Comparison of ENCODE assay signal across 2 cellular contexts in the genomic region with DNA sequence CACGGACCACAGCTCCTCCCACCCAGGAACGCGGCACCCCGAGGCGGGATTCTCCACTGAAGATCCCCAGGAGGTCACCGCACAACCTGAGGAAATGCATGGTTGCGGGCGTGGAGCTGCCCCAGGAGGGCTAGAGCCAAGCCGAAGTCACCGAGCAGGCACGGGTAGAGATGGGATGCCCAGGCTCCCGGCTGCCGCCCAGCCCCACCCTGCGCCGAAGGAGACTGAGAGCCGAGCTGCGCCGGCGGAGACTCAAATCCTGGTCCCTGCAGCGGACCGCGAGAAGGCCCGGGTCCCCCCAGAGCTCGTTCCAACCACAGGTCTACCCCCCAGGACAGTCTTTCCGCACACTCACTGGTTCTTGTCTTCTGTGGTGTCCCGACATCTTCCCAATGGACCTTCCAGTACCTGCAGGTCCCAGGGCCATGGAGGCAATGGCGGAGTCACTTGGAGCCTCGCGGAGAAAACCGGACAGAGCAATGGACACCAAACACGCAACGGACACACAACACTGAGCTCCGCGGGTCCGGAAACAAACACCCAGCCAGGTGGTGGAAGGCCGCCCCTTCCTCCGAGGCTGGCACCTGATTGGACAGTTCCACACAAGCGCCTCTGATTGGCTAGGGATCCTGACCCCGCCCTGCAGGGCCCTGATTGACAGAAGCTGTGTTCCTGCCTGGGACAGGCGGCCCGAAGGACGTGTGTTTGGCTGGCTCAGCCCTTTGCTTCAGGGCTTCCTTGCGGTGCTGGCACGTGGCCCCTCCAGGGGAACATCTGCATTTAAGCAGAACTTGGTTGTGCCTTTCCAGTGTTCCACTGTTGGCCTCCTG.
TF ChIP-seq lines count a peak whose summit lies in the region.

No MANE protein-coding gene starts in this region.

TF ChIP-seq in SK-N-SH, 30 proteins besides CTCF, POLR2A, EP300 and RAD21 (continued from another document):
- no peak for TF ChIP-seq USF1 (IDR thresholded peaks at IDR 0.05; ENCODE audit: borderline replicate concordance, low read depth)
- TF ChIP-seq CHD2 (IDR thresholded peaks at IDR 0.05; ENCODE audit: low read length, partially characterized antibody) = no peak
- no peak for TF ChIP-seq JUND (IDR thresholded peaks at IDR 0.05)
- no peak for TF ChIP-seq FOSL2 (IDR thresholded peaks at IDR 0.05; ENCODE audit: borderline replicate concordance, low read depth)
- TF ChIP-seq MEF2A (IDR thresholded peaks at IDR 0.05; ENCODE audit: borderline replicate concordance, low read depth) = no peak
- TF ChIP-seq FOXJ3 (CRISPR knock-in tag; IDR thresholded peaks at IDR 0.05) = no peak
- no peak for TF ChIP-seq RFX5 (IDR thresholded peaks at IDR 0.05; ENCODE audit: low read length)
- TF ChIP-seq, protein P1, sequence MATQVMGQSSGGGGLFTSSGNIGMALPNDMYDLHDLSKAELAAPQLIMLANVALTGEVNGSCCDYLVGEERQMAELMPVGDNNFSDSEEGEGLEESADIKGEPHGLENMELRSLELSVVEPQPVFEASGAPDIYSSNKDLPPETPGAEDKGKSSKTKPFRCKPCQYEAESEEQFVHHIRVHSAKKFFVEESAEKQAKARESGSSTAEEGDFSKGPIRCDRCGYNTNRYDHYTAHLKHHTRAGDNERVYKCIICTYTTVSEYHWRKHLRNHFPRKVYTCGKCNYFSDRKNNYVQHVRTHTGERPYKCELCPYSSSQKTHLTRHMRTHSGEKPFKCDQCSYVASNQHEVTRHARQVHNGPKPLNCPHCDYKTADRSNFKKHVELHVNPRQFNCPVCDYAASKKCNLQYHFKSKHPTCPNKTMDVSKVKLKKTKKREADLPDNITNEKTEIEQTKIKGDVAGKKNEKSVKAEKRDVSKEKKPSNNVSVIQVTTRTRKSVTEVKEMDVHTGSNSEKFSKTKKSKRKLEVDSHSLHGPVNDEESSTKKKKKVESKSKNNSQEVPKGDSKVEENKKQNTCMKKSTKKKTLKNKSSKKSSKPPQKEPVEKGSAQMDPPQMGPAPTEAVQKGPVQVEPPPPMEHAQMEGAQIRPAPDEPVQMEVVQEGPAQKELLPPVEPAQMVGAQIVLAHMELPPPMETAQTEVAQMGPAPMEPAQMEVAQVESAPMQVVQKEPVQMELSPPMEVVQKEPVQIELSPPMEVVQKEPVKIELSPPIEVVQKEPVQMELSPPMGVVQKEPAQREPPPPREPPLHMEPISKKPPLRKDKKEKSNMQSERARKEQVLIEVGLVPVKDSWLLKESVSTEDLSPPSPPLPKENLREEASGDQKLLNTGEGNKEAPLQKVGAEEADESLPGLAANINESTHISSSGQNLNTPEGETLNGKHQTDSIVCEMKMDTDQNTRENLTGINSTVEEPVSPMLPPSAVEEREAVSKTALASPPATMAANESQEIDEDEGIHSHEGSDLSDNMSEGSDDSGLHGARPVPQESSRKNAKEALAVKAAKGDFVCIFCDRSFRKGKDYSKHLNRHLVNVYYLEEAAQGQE (IDR thresholded peaks at IDR 0.05; ENCODE audit: low read depth, low read length) = no peak
- TF ChIP-seq ELF1 (IDR thresholded peaks at IDR 0.05) = no peak
- TF ChIP-seq RCOR1 (IDR thresholded peaks at IDR 0.05; ENCODE audit: low read length) = no peak
- no peak for TF ChIP-seq NFIC (IDR thresholded peaks at IDR 0.05; ENCODE audit: borderline replicate concordance)
- TF ChIP-seq, protein P2, sequence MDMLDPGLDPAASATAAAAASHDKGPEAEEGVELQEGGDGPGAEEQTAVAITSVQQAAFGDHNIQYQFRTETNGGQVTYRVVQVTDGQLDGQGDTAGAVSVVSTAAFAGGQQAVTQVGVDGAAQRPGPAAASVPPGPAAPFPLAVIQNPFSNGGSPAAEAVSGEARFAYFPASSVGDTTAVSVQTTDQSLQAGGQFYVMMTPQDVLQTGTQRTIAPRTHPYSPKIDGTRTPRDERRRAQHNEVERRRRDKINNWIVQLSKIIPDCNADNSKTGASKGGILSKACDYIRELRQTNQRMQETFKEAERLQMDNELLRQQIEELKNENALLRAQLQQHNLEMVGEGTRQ (IDR thresholded peaks at IDR 0.05; ENCODE audit: borderline replicate concordance, low read depth, low read length) = no peak
- no peak for TF ChIP-seq TEAD4 (IDR thresholded peaks at IDR 0.05; ENCODE audit: borderline replicate concordance, insufficient read depth)
- TF ChIP-seq, protein P3, sequence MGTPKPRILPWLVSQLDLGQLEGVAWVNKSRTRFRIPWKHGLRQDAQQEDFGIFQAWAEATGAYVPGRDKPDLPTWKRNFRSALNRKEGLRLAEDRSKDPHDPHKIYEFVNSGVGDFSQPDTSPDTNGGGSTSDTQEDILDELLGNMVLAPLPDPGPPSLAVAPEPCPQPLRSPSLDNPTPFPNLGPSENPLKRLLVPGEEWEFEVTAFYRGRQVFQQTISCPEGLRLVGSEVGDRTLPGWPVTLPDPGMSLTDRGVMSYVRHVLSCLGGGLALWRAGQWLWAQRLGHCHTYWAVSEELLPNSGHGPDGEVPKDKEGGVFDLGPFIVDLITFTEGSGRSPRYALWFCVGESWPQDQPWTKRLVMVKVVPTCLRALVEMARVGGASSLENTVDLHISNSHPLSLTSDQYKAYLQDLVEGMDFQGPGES (IDR thresholded peaks at IDR 0.05; ENCODE audit: low read depth, low read length) = no peak
- TF ChIP-seq YY1 (IDR thresholded peaks at IDR 0.05; ENCODE audit: low read depth) = no peak

TF ChIP-seq in SK-N-SH treated with all-trans-retinoic acid at 6 μM for 48 hours, 23 proteins besides CTCF, POLR2A, EP300 and RAD21 (continued from another document):
- TF ChIP-seq, protein P4, sequence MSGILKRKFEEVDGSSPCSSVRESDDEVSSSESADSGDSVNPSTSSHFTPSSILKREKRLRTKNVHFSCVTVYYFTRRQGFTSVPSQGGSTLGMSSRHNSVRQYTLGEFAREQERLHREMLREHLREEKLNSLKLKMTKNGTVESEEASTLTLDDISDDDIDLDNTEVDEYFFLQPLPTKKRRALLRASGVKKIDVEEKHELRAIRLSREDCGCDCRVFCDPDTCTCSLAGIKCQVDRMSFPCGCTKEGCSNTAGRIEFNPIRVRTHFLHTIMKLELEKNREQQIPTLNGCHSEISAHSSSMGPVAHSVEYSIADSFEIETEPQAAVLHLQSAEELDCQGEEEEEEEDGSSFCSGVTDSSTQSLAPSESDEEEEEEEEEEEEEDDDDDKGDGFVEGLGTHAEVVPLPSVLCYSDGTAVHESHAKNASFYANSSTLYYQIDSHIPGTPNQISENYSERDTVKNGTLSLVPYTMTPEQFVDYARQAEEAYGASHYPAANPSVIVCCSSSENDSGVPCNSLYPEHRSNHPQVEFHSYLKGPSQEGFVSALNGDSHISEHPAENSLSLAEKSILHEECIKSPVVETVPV (CRISPR knock-in tag; IDR thresholded peaks at IDR 0.05) = no peak
- TF ChIP-seq ESRRG (CRISPR knock-in tag; IDR thresholded peaks at IDR 0.05) (no peak), ZFP3 (CRISPR knock-in tag; IDR thresholded peaks at IDR 0.05) (no peak), SNAI2 (CRISPR knock-in tag; IDR thresholded peaks at IDR 0.05) (no peak), BACH2 (CRISPR knock-in tag; IDR thresholded peaks at IDR 0.05; ENCODE audit: borderline replicate concordance) (no peak), CSDC2 (CRISPR knock-in tag; IDR thresholded peaks at IDR 0.05) (no peak), PATZ1 (CRISPR knock-in tag; IDR thresholded peaks at IDR 0.05; ENCODE audit: borderline replicate concordance) (no peak), GLIS3 (CRISPR knock-in tag; IDR thresholded peaks at IDR 0.05) (no peak)
- TF ChIP-seq, protein P5, sequence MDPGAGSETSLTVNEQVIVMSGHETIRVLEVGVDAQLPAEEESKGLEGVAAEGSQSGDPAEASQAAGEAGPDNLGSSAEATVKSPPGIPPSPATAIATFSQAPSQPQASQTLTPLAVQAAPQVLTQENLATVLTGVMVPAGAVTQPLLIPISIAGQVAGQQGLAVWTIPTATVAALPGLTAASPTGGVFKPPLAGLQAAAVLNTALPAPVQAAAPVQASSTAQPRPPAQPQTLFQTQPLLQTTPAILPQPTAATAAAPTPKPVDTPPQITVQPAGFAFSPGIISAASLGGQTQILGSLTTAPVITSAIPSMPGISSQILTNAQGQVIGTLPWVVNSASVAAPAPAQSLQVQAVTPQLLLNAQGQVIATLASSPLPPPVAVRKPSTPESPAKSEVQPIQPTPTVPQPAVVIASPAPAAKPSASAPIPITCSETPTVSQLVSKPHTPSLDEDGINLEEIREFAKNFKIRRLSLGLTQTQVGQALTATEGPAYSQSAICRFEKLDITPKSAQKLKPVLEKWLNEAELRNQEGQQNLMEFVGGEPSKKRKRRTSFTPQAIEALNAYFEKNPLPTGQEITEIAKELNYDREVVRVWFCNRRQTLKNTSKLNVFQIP (CRISPR knock-in tag; IDR thresholded peaks at IDR 0.05; ENCODE audit: borderline replicate concordance, low read depth) = no peak
